In genomic region chr20:5650191-5650691, GRCh38 we compare ENCODE assay signal across 9 cellular contexts. TPM values are rescaled to one million over a fixed set of nuclear protein-coding genes. Genes with fewer than 3 reads are reported as not detected.
A peak's percentile ranks its signal among the peaks of the same experiment; 100 is the strongest.
DNase-seq lines count a peak whose midpoint lies in the region; ATAC-seq and TF ChIP-seq lines count a peak whose summit lies in the region.
"Had no signal": no experiment of that assay in that cellular context is flagged by ENCODE, and none has a peak within 500 bp of the region (broad histone marks: within the 10 kb centered on the region; RNA-seq: fewer than 3 reads in every experiment).

No MANE protein-coding gene starts in this region.

- no peak for TF ChIP-seq POLR2A in lower leg skin (IDR thresholded peaks at IDR 0.05)

- ATAC-seq in GM19452 (IDR thresholded peaks at IDR 0.05; ENCODE audit: unreplicated experiment), result peak; percentile 22
- ATAC-seq in HG03571 (IDR thresholded peaks at IDR 0.05; ENCODE audit: unreplicated experiment), result peak; percentile 29
- ATAC-seq in HG02970 (IDR thresholded peaks at IDR 0.05; ENCODE audit: low FRiP score, unreplicated experiment), result no peak
- no peak for ATAC-seq in natural killer cell

- POLR2A ChIA-PET in GM10248 (lab: Yijun Ruan, JAX), result no interaction called here

- H3K36me3 Mint-ChIP-seq in chondrocyte (ENCODE audit: low read depth) (no peaks in the 10 kb centered on the region), natural killer cell (no peaks in the 10 kb centered on the region)

- TF ChIP-seq CTCF in GM10248 (IDR thresholded peaks at IDR 0.05; ENCODE audit: control extremely low read depth, extremely low read depth, low read depth, missing control alignments) (no peak), chondrocyte (IDR thresholded peaks at IDR 0.05) (no peak), natural killer cell (IDR thresholded peaks at IDR 0.05) (no peak), lower leg skin (IDR thresholded peaks at IDR 0.05) (no peak)

- H3K27ac Mint-ChIP-seq in chondrocyte (ENCODE audit: unreplicated experiment) (peak overlapping the region; percentile 22), natural killer cell (no peak overlapping the region)

- WGBS in lower leg skin, 2 donors, result 96% methylated on average over 4 of the region's 4 CpGs

- CTCF ChIA-PET in GM10248 (lab: Yijun Ruan, JAX), result no interaction called here

- H3K27me3 Mint-ChIP-seq in chondrocyte (ENCODE audit: low read depth) (no peaks in the 10 kb centered on the region), natural killer cell (ENCODE audit: low read depth in 2 of 2) (no peaks in the 10 kb centered on the region)

- peak; percentile 43 for DNase-seq in GM10248 (ENCODE audit: extremely low spot score)
- no peak for DNase-seq in chondrocyte (ENCODE audit: low spot score)
- DNase-seq in stimulated activated CD4-positive, alpha-beta T cell treated with anti-CD3 and anti-CD28 coated beads, Interleukin-15, amount 100 ng/mL, for 24 hours, result no peak
- no peak for DNase-seq in natural killer cell
- DNase-seq in lower leg skin (ENCODE audit: low spot score in 2 of 2), result no peak
- DNase-seq: NCI-H187 treated with DMSO at 0.1 percent for 48 hours had no signal

- H3K4me1 Mint-ChIP-seq in chondrocyte (ENCODE audit: low read depth) (peaks cover 17% of the 10 kb centered on the region), natural killer cell (peaks cover 0 to 6% of the 10 kb centered on the region in 2 donors)

- no peak overlapping the region for H3K4me3 ChIP-seq in lower leg skin (ENCODE audit: low read depth, poor library complexity, severe bottlenecking)

- peaks cover 2% of the 10 kb centered on the region for H3K9me3 Mint-ChIP-seq in chondrocyte (ENCODE audit: low read depth)
- H3K9me3 Mint-ChIP-seq in natural killer cell, result no peaks in the 10 kb centered on the region

- H3K4me3 Mint-ChIP-seq in chondrocyte (ENCODE audit: unreplicated experiment) (no peak overlapping the region), natural killer cell (no peak overlapping the region)

- intact Hi-C loops in natural killer cell (cut with micrococcal nuclease), result no loop called here
- intact Hi-C loops in lower leg skin (cut with DNase I; ENCODE audit: low total_unique reads), result no loop called here

RNA-seq across cellular contexts. Expression of gene GPCPD1, which starts 39.4 kb away (rescaled TPM):
- total RNA-seq in chondrocyte (23.2 to 32.2 TPM (median 30.2 TPM) in 3 replicates), natural killer cell (100 to 1,000 TPM; 121 to 134 (median 124) TPM), lower leg skin (10 to 100 TPM in 2 of 4 donors, 1 to 10 TPM in 2; 7.4 to 11.3 (median 10.0) TPM)

Comparison
In these comparisons a context has a peak if more than half of its experiments do, and no peak if none do; other contexts are left out.
1. ATAC-seq: peak in GM19452 (single experiment) and HG03571 (single experiment); none in HG02970 (single experiment) and natural killer cell (0 of 3).